1 cellular context compared by ENCODE assay signal in the genomic region with DNA sequence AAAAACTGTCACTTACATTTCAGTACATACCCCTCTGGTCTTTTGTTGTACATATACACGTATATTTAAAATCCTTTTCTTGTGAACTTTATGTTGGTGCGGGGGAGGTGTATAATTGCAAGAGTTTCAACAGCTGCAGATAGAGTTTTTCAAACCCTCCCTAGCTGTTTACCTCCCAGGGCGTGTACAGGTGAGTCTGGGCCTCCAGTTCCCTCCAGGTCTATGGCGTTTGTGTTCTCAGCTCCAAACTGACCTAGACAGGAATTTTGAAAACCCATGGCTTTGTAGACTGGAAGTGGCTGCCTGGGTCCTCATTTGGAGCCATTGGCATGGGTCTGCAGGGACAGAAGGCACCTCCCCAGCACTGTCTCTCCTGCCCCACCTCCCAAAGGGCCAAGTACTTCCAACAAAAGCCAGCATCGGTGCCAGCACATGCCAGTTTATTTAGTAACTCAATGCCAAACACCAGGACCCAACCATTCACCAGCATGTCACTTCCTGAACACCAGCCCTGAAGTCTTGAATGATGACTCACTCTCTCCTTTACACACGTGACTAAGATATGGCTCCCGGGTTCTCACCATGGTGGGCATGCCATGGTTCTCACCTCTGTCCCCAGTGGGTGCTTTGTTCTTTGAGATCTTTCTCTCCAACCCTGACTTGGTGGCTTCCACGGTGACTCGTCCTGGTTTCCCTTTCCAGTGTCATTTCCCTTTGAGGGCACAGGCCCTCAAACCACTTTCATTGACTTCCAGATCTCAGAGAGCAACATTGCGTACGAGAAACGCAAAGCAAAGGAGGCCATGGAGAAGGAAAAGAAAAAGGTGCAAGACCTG.
TF ChIP-seq lines count a peak whose summit lies in the region.

No MANE protein-coding gene starts in this region.

TF ChIP-seq in A549, 52 proteins besides CTCF, POLR2A, EP300 and RAD21 (continued from another document):
- TF ChIP-seq, protein P1, sequence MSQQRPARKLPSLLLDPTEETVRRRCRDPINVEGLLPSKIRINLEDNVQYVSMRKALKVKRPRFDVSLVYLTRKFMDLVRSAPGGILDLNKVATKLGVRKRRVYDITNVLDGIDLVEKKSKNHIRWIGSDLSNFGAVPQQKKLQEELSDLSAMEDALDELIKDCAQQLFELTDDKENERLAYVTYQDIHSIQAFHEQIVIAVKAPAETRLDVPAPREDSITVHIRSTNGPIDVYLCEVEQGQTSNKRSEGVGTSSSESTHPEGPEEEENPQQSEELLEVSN (IDR thresholded peaks at IDR 0.05; ENCODE audit: borderline replicate concordance, low read depth) = peak; percentile 83; the same call in 1 of the 2 replicates
- TF ChIP-seq HOXB13 (CRISPR knock-in tag; IDR thresholded peaks at IDR 0.05; ENCODE audit: low read depth) (peak; percentile 94), SMC3 (IDR thresholded peaks at IDR 0.05) (no peak), MYC (IDR thresholded peaks at IDR 0.05; ENCODE audit: borderline replicate concordance, low read length) (no peak), HOXB5 (CRISPR knock-in tag; IDR thresholded peaks at IDR 0.05) (peak; percentile 91)
